Comparison of ENCODE assay signal across 10 cellular contexts in genomic region chr5:17000296-17000939, GRCh38.
DNase-seq lines count a peak whose midpoint lies in the region; ATAC-seq and TF ChIP-seq lines count a peak whose summit lies in the region.
"Had no signal": no experiment of that assay in that cellular context is flagged by ENCODE, and none has a peak within 500 bp of the region (broad histone marks: within the 10 kb centered on the region; RNA-seq: fewer than 3 reads in every experiment).

No MANE protein-coding gene starts in this region.

- no peaks in the 10 kb centered on the region for H3K4me1 ChIP-seq in vagina

- H3K36me3 ChIP-seq in vagina: no peaks in the 10 kb centered on the region
- H3K36me3 ChIP-seq: neutrophil, upper lobe of right lung had no signal

- intact Hi-C loops in vagina (cut with DNase I): no loop called here

- ATAC-seq in GM21526 (IDR thresholded peaks at IDR 0.05; ENCODE audit: low FRiP score, unreplicated experiment): no peak
- ATAC-seq: upper lobe of right lung had no signal

- TF ChIP-seq POLR2A in vagina (IDR thresholded peaks at IDR 0.05): no peak

- no peaks in the 10 kb centered on the region for H3K9me3 ChIP-seq in vagina
- H3K9me3 ChIP-seq: neutrophil, upper lobe of right lung had no signal

- H3K27ac ChIP-seq in vagina: no peak overlapping the region
- H3K27ac ChIP-seq: neutrophil, upper lobe of right lung had no signal

- H3K4me3 ChIP-seq in HFF-Myc (replicated peaks; ENCODE audit: low read depth, low read length) (no peak overlapping the region), fibroblast of villous mesenchyme (ENCODE audit: low read depth, low read length) (no peak overlapping the region), vagina (no peak overlapping the region)
- H3K4me3 ChIP-seq: upper lobe of right lung had no signal

- DNase-seq in HFF-Myc (ENCODE audit: extremely low read depth, low read depth) (peak; percentile 90), SW480 (ENCODE audit: low spot score) (peak; percentile 88), fibroblast of villous mesenchyme (ENCODE audit: low read depth) (peak; percentile 95), stromal cell of bone marrow (ENCODE audit: low read depth) (peak; percentile 93), 8988T (no peak), vagina (ENCODE audit: extremely low spot score in 2 of 2) (no peak)
- DNase-seq: NCI-H1436 treated with DMSO at 0.1 percent for 48 hours, upper lobe of right lung had no signal

- H3K27me3 ChIP-seq in vagina: no peaks in the 10 kb centered on the region
- H3K27me3 ChIP-seq: neutrophil, upper lobe of right lung had no signal

- TF ChIP-seq CTCF in HFF-Myc (IDR thresholded peaks at IDR 0.05; ENCODE audit: low read depth, low read length, missing control alignments) (no peak), fibroblast of villous mesenchyme (IDR thresholded peaks at IDR 0.05; ENCODE audit: insufficient read depth, low read depth, low read length) (no peak), vagina (IDR thresholded peaks at IDR 0.05) (no peak)

Comparison
In these comparisons a context has a peak if more than half of its experiments do, and no peak if none do; other contexts are left out.
1. DNase-seq: peak in HFF-Myc (single experiment), SW480 (single experiment), fibroblast of villous mesenchyme (single experiment) and stromal cell of bone marrow (single experiment); none in 8988T (single experiment) and vagina (0 of 2).